ENCODE assay signal across 20 cellular contexts in the genomic region with DNA sequence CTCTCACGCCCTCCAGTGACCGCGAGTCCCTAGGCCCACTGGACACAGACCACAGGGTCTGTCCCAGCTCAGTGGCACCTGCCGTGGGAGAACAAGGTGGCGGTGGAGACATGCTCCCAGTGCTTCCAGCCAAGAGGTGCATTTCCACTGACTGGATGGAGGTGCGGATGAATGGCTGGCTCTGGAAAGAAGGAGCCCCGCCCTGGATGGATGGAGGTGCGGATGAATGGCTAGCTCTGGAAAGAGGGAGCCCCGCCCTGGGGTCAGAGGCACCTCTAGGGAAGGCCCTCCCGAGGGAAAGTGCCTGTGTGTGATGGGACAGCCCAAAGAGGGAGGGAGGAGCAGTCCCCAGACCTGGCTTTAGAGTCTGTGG. TPM values are rescaled to one million over a fixed set of nuclear protein-coding genes. Genes with fewer than 3 reads are reported as not detected.
DNase-seq lines count a peak whose midpoint lies in the region; ATAC-seq and TF ChIP-seq lines count a peak whose summit lies in the region.
"Had no signal": no experiment of that assay in that cellular context is flagged by ENCODE, and none has a peak within 500 bp of the region (broad histone marks: within the 10 kb centered on the region; RNA-seq: fewer than 3 reads in every experiment).

No MANE protein-coding gene starts in this region.

- peaks cover 41% of the 10 kb centered on the region for H3K4me1 Mint-ChIP-seq in glutamatergic neuron (ENCODE audit: low read depth, unreplicated experiment)

- H4K20me1 ChIP-seq in OCI-LY1 (ENCODE audit: insufficient read depth, low read length) (no peaks in the 10 kb centered on the region), PC-9 (ENCODE audit: insufficient read depth) (no peaks in the 10 kb centered on the region)

- no peak for TF ChIP-seq CTCF in OCI-LY1 (IDR thresholded peaks at IDR 0.05; ENCODE audit: low read length)
- no peak for TF ChIP-seq CTCF in glutamatergic neuron (IDR thresholded peaks at IDR 0.05; ENCODE audit: partially characterized antibody, unreplicated experiment)
- no peak for TF ChIP-seq CTCF in PC-9 (conservative IDR thresholded peaks at IDR 0.05)
- no peak for TF ChIP-seq CTCF in RWPE1 (conservative IDR thresholded peaks at IDR 0.05; ENCODE audit: low read depth)

- H3K4me3 Mint-ChIP-seq in glutamatergic neuron (ENCODE audit: unreplicated experiment) = peak overlapping the region; percentile 58
- H3K4me3 Mint-ChIP-seq: CD4-positive, alpha-beta memory T cell; H9 had no signal

- H3K36me3 Mint-ChIP-seq in glutamatergic neuron (ENCODE audit: unreplicated experiment) = peaks cover 5% of the 10 kb centered on the region

- H3K27me3 ChIP-seq in OCI-LY1 (ENCODE audit: insufficient read depth, low read length) (no peaks in the 10 kb centered on the region), PC-9 (ENCODE audit: insufficient read depth, low read depth) (no peaks in the 10 kb centered on the region)
- H3K27me3 ChIP-seq: Peyer's patch had no signal

- H3K9me3 ChIP-seq in OCI-LY1 (ENCODE audit: low read length) = no peaks in the 10 kb centered on the region
- no peaks in the 10 kb centered on the region for H3K9me3 ChIP-seq in PC-9 (ENCODE audit: insufficient read depth, low read depth)
- H3K9me3 ChIP-seq: Peyer's patch, SK-N-SH had no signal

- no peak overlapping the region; the same call in 1 of the 2 replicates for H3K9ac ChIP-seq in OCI-LY1 (ENCODE audit: low read length)
- H3K9ac ChIP-seq: GM23248, SK-N-SH had no signal

- peaks cover 16% of the 10 kb centered on the region for H3K9me3 Mint-ChIP-seq in glutamatergic neuron (ENCODE audit: unreplicated experiment)
- H3K9me3 Mint-ChIP-seq: H9 had no signal

- intact Hi-C loops in left cardiac atrium (cut with DNase I) = no loop called here
- intact Hi-C loops in cardiac septum (cut with DNase I) = no loop called here
- intact Hi-C loops in posterior vena cava (cut with DNase I) = no loop called here
- intact Hi-C loops in PC-9 (cut with micrococcal nuclease; ENCODE audit: unreplicated experiment) = no loop called here

- H3K4me3 ChIP-seq in OCI-LY1 (ENCODE audit: low read depth, low read length, poor library complexity, severe bottlenecking) (no peak overlapping the region), PC-9 (no peak overlapping the region)
- H3K4me3 ChIP-seq: GM23248, Peyer's patch had no signal

- CTCF ChIA-PET in PC-9 (lab: Charles Lee) (no interaction called here), RWPE1 (lab: Yijun Ruan, JAX) (no interaction called here)

- H3K4me2 ChIP-seq in OCI-LY1 (ENCODE audit: low read length) = no peak overlapping the region; the same call in 1 of the 2 replicates
- H3K4me2 ChIP-seq in PC-9 = no peak overlapping the region
- H3K4me2 ChIP-seq: SK-N-SH had no signal

- no peaks in the 10 kb centered on the region for H3F3A ChIP-seq in OCI-LY1 (ENCODE audit: insufficient read depth, low read length)
- H3F3A ChIP-seq in PC-9 (ENCODE audit: insufficient read depth, low read depth) = peaks cover 18% of the 10 kb centered on the region; the same call in 1 of the 2 replicates

- H3K4me1 ChIP-seq in OCI-LY1 (ENCODE audit: insufficient read depth, low read length, severe bottlenecking) (peaks cover 65% of the 10 kb centered on the region), PC-9 (replicated peaks; ENCODE audit: insufficient read depth) (no peaks in the 10 kb centered on the region)

- POLR2A ChIA-PET in PC-9 (lab: Charles Lee; ENCODE audit: unreplicated experiment) = no interaction called here
- POLR2A ChIA-PET in RWPE1 (lab: Yijun Ruan, JAX; ENCODE audit: low non-redundant PET) = no interaction called here

- peaks cover 18% of the 10 kb centered on the region for H3K27me3 Mint-ChIP-seq in glutamatergic neuron (ENCODE audit: unreplicated experiment)
- H3K27me3 Mint-ChIP-seq: CD4-positive, alpha-beta memory T cell had no signal

- ATAC-seq in left cardiac atrium = no peak

- H3K9me2 ChIP-seq in OCI-LY1 (ENCODE audit: low read depth, low read length) = no peaks in the 10 kb centered on the region
- H3K9me2 ChIP-seq in PC-9 (ENCODE audit: insufficient read depth) = no peaks in the 10 kb centered on the region
- H3K9me2 ChIP-seq: SK-N-SH had no signal

- DNase-seq in left cardiac atrium (peak; percentile 12), cardiac septum (ENCODE audit: low spot score) (no peak), glutamatergic neuron (no peak), posterior vena cava (ENCODE audit: low spot score) (peak; percentile 57), PC-9 (no peak), RWPE1 (ENCODE audit: low spot score) (no peak)
- no peak for DNase-seq in NK-92 treated with Interleukin-12 subunit alpha and Interleukin-12 subunit beta, amount 100 ng/mL, for 24 hours (lab: John Stamatoyannopoulos, UW)
- DNase-seq: C1 segment of cervical spinal cord; CD4-positive, alpha-beta memory T cell; COR-L47; GM23248; H9; NCI-H1048; NCI-H1417; NCI-H1694; NCI-H2029 treated with DMSO at 0.1 percent for 48 hours; NCI-H526 treated with DMSO at 0.1 percent for 48 hours; Peyer's patch; SK-N-SH had no signal

- peak overlapping the region; percentile 82 for H3K27ac Mint-ChIP-seq in glutamatergic neuron (ENCODE audit: unreplicated experiment)

- no TSS peak for BruUV-seq in PC-9 (replicated peaks; lab: Mats Ljungman, UMichigan)

- H3K27ac ChIP-seq in OCI-LY1 (ENCODE audit: low read depth, low read length, poor library complexity, severe bottlenecking) = peak overlapping the region; percentile 66
- H3K27ac ChIP-seq in PC-9 = no peak overlapping the region
- H3K27ac ChIP-seq in RWPE1 = no peak overlapping the region
- H3K27ac ChIP-seq: GM23248, Peyer's patch had no signal

- H2AFZ ChIP-seq in OCI-LY1 (ENCODE audit: low read length) = no peak overlapping the region
- H2AFZ ChIP-seq in PC-9 = no peak overlapping the region
- H2AFZ ChIP-seq: GM23248 had no signal

- peaks cover 28% of the 10 kb centered on the region; the same call in 1 of the 2 replicates for H3K36me3 ChIP-seq in OCI-LY1 (ENCODE audit: insufficient read depth, low read length)
- H3K36me3 ChIP-seq in PC-9 (ENCODE audit: low read depth) = peaks cover 7% of the 10 kb centered on the region; the same call in 1 of the 2 replicates

- H3K79me2 ChIP-seq in OCI-LY1 (ENCODE audit: insufficient read depth, low read length) (no peaks in the 10 kb centered on the region), PC-9 (ENCODE audit: low read depth) (no peaks in the 10 kb centered on the region)

RNA-seq across cellular contexts. Expression of a gene that starts 32.0 kb away (rescaled TPM):
- total RNA-seq in left cardiac atrium (10 to 100 TPM; 23.7 to 27.0 TPM), cardiac septum (23.7 TPM), glutamatergic neuron (ENCODE audit: unreplicated experiment) (41.2 TPM), posterior vena cava (10 to 100 TPM; 19.5 to 21.7 TPM), PC-9 (2021) (30.2 and 35.2 TPM in 2 replicates)

RNA-seq across cellular contexts. Expression of a gene that starts 58.6 kb away (rescaled TPM):
- total RNA-seq in left cardiac atrium (10 to 100 TPM; 36.6 to 37.9 TPM), cardiac septum (48.3 TPM), glutamatergic neuron (ENCODE audit: unreplicated experiment) (102 TPM), posterior vena cava (10 to 100 TPM; 43.7 to 46.9 TPM), PC-9 (2021) (57.1 and 67.0 TPM in 2 replicates)

Comparison
In these comparisons a context has a peak if more than half of its experiments do, and no peak if none do; other contexts are left out.
1. DNase-seq: peak in left cardiac atrium (single experiment) and posterior vena cava (single experiment); none in cardiac septum (single experiment), glutamatergic neuron (single experiment), PC-9 (0 of 2), NK-92 treated with Interleukin-12 subunit alpha and Interleukin-12 subunit beta, amount 100 ng/mL, for 24 hours (single experiment) and RWPE1 (single experiment).